8 cellular contexts compared by ENCODE assay signal in the genomic region with DNA sequence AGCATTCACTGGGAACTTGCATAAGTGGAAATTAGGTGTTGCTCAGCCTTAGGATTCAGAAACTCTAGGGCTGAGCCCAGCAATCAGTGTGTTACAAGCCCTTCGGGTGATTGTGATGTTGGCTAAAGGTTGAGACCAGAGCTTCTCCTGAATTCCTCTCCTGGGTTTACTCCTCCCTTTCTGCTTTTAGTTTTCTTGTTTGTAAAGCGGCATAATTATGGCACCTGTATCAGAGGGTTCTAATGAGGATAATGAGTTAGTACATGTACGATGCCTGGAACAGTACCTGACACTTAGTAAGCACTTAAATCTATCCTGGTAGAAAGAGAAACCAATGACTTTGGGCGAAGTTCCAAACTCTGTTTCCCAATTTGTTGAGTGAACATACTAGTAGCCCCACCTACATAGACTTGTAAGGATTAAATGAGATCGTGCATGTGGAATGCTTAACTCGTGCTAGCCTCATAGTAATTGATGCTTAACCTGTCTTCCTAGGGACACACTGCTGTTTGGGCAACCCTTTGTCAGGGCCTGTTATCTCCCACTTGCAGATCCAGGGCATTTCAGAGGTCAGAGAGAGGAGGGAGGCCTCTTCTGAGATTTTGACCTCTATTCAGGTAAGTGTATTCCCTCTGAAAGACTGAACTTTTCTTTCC. TPM values are rescaled to one million over a fixed set of nuclear protein-coding genes. Genes with fewer than 3 reads are reported as not detected.
DNase-seq lines count a peak whose midpoint lies in the region; ATAC-seq and TF ChIP-seq lines count a peak whose summit lies in the region.

No MANE protein-coding gene starts in this region.

- TF ChIP-seq CTCF in GM13976 (IDR thresholded peaks at IDR 0.05; ENCODE audit: borderline replicate concordance, control extremely low read depth, extremely low read depth, insufficient read depth, missing control alignments), result no peak

- H3K27ac Mint-ChIP-seq in activated CD8-positive, alpha-beta memory T cell treated with anti-CD3 and anti-CD28 coated beads, Interleukin-2, amount 10 ng/mL, durations not matched to agents 7 days and 5 days, result peak overlapping the region; percentile 86
- peak overlapping the region; percentile 91 for H3K27ac Mint-ChIP-seq in activated CD8-positive, alpha-beta T cell treated with anti-CD3 and anti-CD28 coated beads, Interleukin-2, amount 10 ng/mL, durations not matched to agents 7 days and 5 days

- peaks cover 5% of the 10 kb centered on the region for H3K9me3 ChIP-seq in iPS-20b (ENCODE audit: insufficient read depth, low read depth, low read length)
- H3K9me3 ChIP-seq in thymus (ENCODE audit: control insufficient read depth), result no peaks in the 10 kb centered on the region

- ATAC-seq in activated CD8-positive, alpha-beta memory T cell treated with anti-CD3 and anti-CD28 coated beads, Interleukin-2, amount 10 ng/mL, durations not matched to agents 7 days and 5 days, result no peak
- ATAC-seq in activated CD8-positive, alpha-beta T cell treated with anti-CD3 and anti-CD28 coated beads, Interleukin-2, amount 10 ng/mL, durations not matched to agents 7 days and 5 days, result no peak
- ATAC-seq in HG02610 (IDR thresholded peaks at IDR 0.05; ENCODE audit: unreplicated experiment), result no peak

- peaks cover 20% of the 10 kb centered on the region; the same call in 1 of the 2 replicates for H3K4me1 ChIP-seq in iPS-20b (ENCODE audit: insufficient read depth, low read length)
- H3K4me1 ChIP-seq in thymus (ENCODE audit: control insufficient read depth, insufficient read depth, low read length), result peaks cover 14% of the 10 kb centered on the region

- H3K36me3 Mint-ChIP-seq in activated CD8-positive, alpha-beta memory T cell treated with anti-CD3 and anti-CD28 coated beads, Interleukin-2, amount 10 ng/mL, durations not matched to agents 7 days and 5 days, result peaks cover 31% of the 10 kb centered on the region
- peaks cover 30% of the 10 kb centered on the region for H3K36me3 Mint-ChIP-seq in activated CD8-positive, alpha-beta T cell treated with anti-CD3 and anti-CD28 coated beads, Interleukin-2, amount 10 ng/mL, durations not matched to agents 7 days and 5 days (ENCODE audit: low read depth)

- peak overlapping the region; percentile 99 for H3K4me3 Mint-ChIP-seq in activated CD8-positive, alpha-beta memory T cell treated with anti-CD3 and anti-CD28 coated beads, Interleukin-2, amount 10 ng/mL, durations not matched to agents 7 days and 5 days
- peak overlapping the region; percentile 75 for H3K4me3 Mint-ChIP-seq in activated CD8-positive, alpha-beta T cell treated with anti-CD3 and anti-CD28 coated beads, Interleukin-2, amount 10 ng/mL, durations not matched to agents 7 days and 5 days

- peaks cover 11% of the 10 kb centered on the region for H3K27me3 ChIP-seq in iPS-20b (ENCODE audit: insufficient read depth, low read length)
- H3K27me3 ChIP-seq in thymus (ENCODE audit: control insufficient read depth, insufficient read depth), result no peaks in the 10 kb centered on the region

- in situ Hi-C loops in GM13976 (cut with MboI; ENCODE audit: low sequenced_read_pairs, unreplicated experiment), result no loop called here

- POLR2A ChIA-PET in activated CD8-positive, alpha-beta T cell treated with anti-CD3 and anti-CD28 coated beads, Interleukin-2, amount 10 ng/mL, durations not matched to agents 7 days and 5 days (lab: Charles Lee), result interaction anchor here (1.0 to 2.0 kb wide), 8 partner anchors 12 to 49 kb away, joined by 3 to 35 read pairs (median 6); no protein-coding TSS in a partner anchor

- no peaks in the 10 kb centered on the region for H3K9me3 Mint-ChIP-seq in activated CD8-positive, alpha-beta memory T cell treated with anti-CD3 and anti-CD28 coated beads, Interleukin-2, amount 10 ng/mL, durations not matched to agents 7 days and 5 days (ENCODE audit: low read depth)
- no peaks in the 10 kb centered on the region for H3K9me3 Mint-ChIP-seq in activated CD8-positive, alpha-beta T cell treated with anti-CD3 and anti-CD28 coated beads, Interleukin-2, amount 10 ng/mL, durations not matched to agents 7 days and 5 days (ENCODE audit: insufficient read depth)

- H3K4me3 ChIP-seq in iPS-20b (ENCODE audit: low read length), result peak overlapping the region; percentile 89; the same call in 1 of the 2 replicates
- H3K4me3 ChIP-seq in thymus (ENCODE audit: low read length), result no peak overlapping the region

- H3K36me3 ChIP-seq in iPS-20b (ENCODE audit: insufficient read depth, low read depth, low read length), result peaks cover 28% of the 10 kb centered on the region
- H3K36me3 ChIP-seq in thymus (ENCODE audit: control insufficient read depth, insufficient read depth), result no peaks in the 10 kb centered on the region

- H3K27ac ChIP-seq in iPS-20b (ENCODE audit: low read length), result no peak overlapping the region
- peak overlapping the region; percentile 10 for H3K27ac ChIP-seq in thymus (ENCODE audit: low read depth)

- WGBS in thymus, result 98% methylated on average over 6 of the region's 6 CpGs

- H3K9ac ChIP-seq in iPS-20b (ENCODE audit: low read depth, low read length), result no peak overlapping the region

- CTCF ChIA-PET in activated CD8-positive, alpha-beta memory T cell treated with anti-CD3 and anti-CD28 coated beads, Interleukin-2, amount 10 ng/mL, durations not matched to agents 7 days and 5 days (lab: Charles Lee), result interaction anchor here (0.9 to 2.4 kb wide), 9 partner anchors 11 to 152 kb away, joined by 3 to 13 read pairs (median 5); no protein-coding TSS in a partner anchor
- CTCF ChIA-PET in activated CD8-positive, alpha-beta T cell treated with anti-CD3 and anti-CD28 coated beads, Interleukin-2, amount 10 ng/mL, durations not matched to agents 7 days and 5 days (lab: Charles Lee), result interaction anchor here (1.2 to 1.6 kb wide), 3 partner anchors 11 to 314 kb away, joined by 3 to 4 read pairs (median 3); no protein-coding TSS in a partner anchor

- DNase-seq in activated CD8-positive, alpha-beta memory T cell treated with anti-CD3 and anti-CD28 coated beads, Interleukin-2, amount 10 ng/mL, durations not matched to agents 7 days and 5 days, result no peak
- no peak for DNase-seq in activated CD8-positive, alpha-beta memory T cell treated with anti-CD3 and anti-CD28 coated beads, Interleukin-2, amount 50 U/mL, for 4 hours
- DNase-seq in activated CD8-positive, alpha-beta T cell treated with anti-CD3 and anti-CD28 coated beads, Interleukin-2, amount 10 ng/mL, durations not matched to agents 7 days and 5 days, result no peak
- DNase-seq in NCI-H524 treated with DMSO at 0.1 percent for 48 hours (lab: John Stamatoyannopoulos, UW) (no peak), GM13976 (ENCODE audit: low spot score) (no peak)

- peaks cover 34% of the 10 kb centered on the region for H3K4me1 Mint-ChIP-seq in activated CD8-positive, alpha-beta memory T cell treated with anti-CD3 and anti-CD28 coated beads, Interleukin-2, amount 10 ng/mL, durations not matched to agents 7 days and 5 days
- H3K4me1 Mint-ChIP-seq in activated CD8-positive, alpha-beta T cell treated with anti-CD3 and anti-CD28 coated beads, Interleukin-2, amount 10 ng/mL, durations not matched to agents 7 days and 5 days (ENCODE audit: low read depth), result peaks cover 33% of the 10 kb centered on the region

- H3K27me3 Mint-ChIP-seq in activated CD8-positive, alpha-beta memory T cell treated with anti-CD3 and anti-CD28 coated beads, Interleukin-2, amount 10 ng/mL, durations not matched to agents 7 days and 5 days, result no peaks in the 10 kb centered on the region
- no peaks in the 10 kb centered on the region for H3K27me3 Mint-ChIP-seq in activated CD8-positive, alpha-beta T cell treated with anti-CD3 and anti-CD28 coated beads, Interleukin-2, amount 10 ng/mL, durations not matched to agents 7 days and 5 days (ENCODE audit: low read depth)

RNA-seq across cellular contexts. Expression of a gene that starts 0.9 kb away (rescaled TPM):
- 100 to 1,000 TPM; 187 to 214 TPM for total RNA-seq in activated CD8-positive, alpha-beta memory T cell treated with anti-CD3 and anti-CD28 coated beads, Interleukin-2, amount 10 ng/mL, durations not matched to agents 7 days and 5 days
- 100 to 1,000 TPM; 177 to 180 TPM for total RNA-seq in activated CD8-positive, alpha-beta T cell treated with anti-CD3 and anti-CD28 coated beads, Interleukin-2, amount 10 ng/mL, durations not matched to agents 7 days and 5 days
- polyA plus RNA-seq in thymus, result 165 TPM
